ENCODE assay signal across 9 cellular contexts in the genomic region with DNA sequence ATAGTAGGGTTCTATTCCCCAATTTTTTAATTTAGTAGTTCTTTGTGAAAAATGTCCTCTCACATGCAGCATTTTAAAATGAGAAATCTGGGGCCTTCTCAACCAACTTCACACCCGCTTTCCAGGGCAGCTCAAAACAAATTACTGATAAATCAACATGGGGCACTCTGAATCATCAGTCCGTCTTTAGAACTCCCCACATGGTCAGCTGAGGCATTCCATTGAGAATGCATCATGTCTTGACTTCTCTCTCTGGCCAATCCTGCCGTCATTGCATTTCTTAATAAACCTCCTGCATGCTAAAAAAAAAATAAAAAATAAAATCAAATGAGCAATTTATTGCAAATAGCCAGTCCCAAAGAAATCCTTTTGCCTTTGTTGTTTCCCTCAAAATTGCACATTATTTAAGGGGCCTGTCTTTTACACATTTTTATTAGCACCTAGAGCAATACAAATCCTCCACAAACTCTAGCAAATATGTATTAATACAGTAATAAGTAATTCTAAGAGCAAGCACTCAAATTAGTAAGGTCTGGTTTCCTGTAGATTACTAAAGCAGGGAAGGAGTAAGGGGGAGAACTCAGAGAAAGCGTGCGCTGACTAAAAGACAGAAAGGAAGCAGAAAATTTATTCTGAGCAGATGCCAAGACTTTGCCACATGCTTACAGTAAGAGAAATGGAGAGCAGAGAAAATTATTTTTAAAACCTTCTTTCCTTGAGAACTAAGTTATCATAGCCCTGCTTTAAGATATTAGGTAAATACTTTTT.
DNase-seq lines count a peak whose midpoint lies in the region; ATAC-seq, FAIRE-seq and TF ChIP-seq lines count a peak whose summit lies in the region.
"Had no signal": no experiment of that assay in that cellular context is flagged by ENCODE, and none has a peak within 500 bp of the region (broad histone marks: within the 10 kb centered on the region; RNA-seq: fewer than 3 reads in every experiment).

No MANE protein-coding gene starts in this region.

- H3K4me3 ChIP-seq in heart right ventricle (no peak overlapping the region), neuronal stem cell (ENCODE audit: low read length in 2 of 2) (no peak overlapping the region)

- peak; percentile 44 for ATAC-seq in HG02840 (IDR thresholded peaks at IDR 0.05; ENCODE audit: low FRiP score, unreplicated experiment)
- peak; percentile 56 to 89 (median 72) for ATAC-seq in heart right ventricle

- no peak overlapping the region for H2AFZ ChIP-seq in neuronal stem cell (ENCODE audit: low read length)

- H3K9me3 Mint-ChIP-seq in activated CD4-positive, alpha-beta T cell treated with anti-CD3 and anti-CD28 coated beads, Interleukin-2, amount 10 ng/mL, durations not matched to agents 24 days and 14 days, result peaks cover 4% of the 10 kb centered on the region
- H3K9me3 Mint-ChIP-seq in T-helper 2 cell treated with Interferon-gamma antibody and Interleukin-4, amounts not matched to agents 5 μg/mL and 100 μg/mL, for 36 hours, result peaks cover 16% of the 10 kb centered on the region

- H3K4me2 ChIP-seq in neuronal stem cell (ENCODE audit: insufficient read depth, low read length, poor library complexity, severe bottlenecking), result no peak overlapping the region

- TF ChIP-seq CTCF in heart right ventricle (IDR thresholded peaks at IDR 0.05), result no peak

- no peak overlapping the region for H3K23ac ChIP-seq in neuronal stem cell (ENCODE audit: low read depth, low read length, poor library complexity)

- no peak for FAIRE-seq in urothelium cell line (lab: Jason Lieb, UNC)

- no peak overlapping the region for H2BK5ac ChIP-seq in neuronal stem cell (ENCODE audit: low read length)

- H3K9ac ChIP-seq in neuronal stem cell (ENCODE audit: low read depth, low read length, poor library complexity), result no peak overlapping the region

- H3K27ac Mint-ChIP-seq in activated CD4-positive, alpha-beta T cell treated with anti-CD3 and anti-CD28 coated beads, Interleukin-2, amount 10 ng/mL, durations not matched to agents 24 days and 14 days, result peak overlapping the region; percentile 69
- peak overlapping the region; percentile 70 for H3K27ac Mint-ChIP-seq in T-helper 2 cell treated with Interferon-gamma antibody and Interleukin-4, amounts not matched to agents 5 μg/mL and 100 μg/mL, for 36 hours
- H3K27ac Mint-ChIP-seq: B cell had no signal

- H3K4me1 ChIP-seq in heart right ventricle, result peaks cover 6 to 56% (median 42%) of the 10 kb centered on the region in 9 donors
- H3K4me1 ChIP-seq in neuronal stem cell (ENCODE audit: control insufficient read depth in 2 of 2, insufficient read depth in 1 of 2, low read depth in 1 of 2, low read length in 2 of 2), result peaks cover 0 to 3% of the 10 kb centered on the region in 2 donors

- H3K36me3 ChIP-seq in heart right ventricle (no peaks in the 10 kb centered on the region), neuronal stem cell (replicated peaks in 1 of 2; ENCODE audit: control insufficient read depth in 2 of 2, insufficient read depth in 2 of 2, low read length in 2 of 2) (no peaks in the 10 kb centered on the region)

- no peak overlapping the region for H4K8ac ChIP-seq in neuronal stem cell (ENCODE audit: low read depth, low read length)

- no peaks in the 10 kb centered on the region for H3K27me3 ChIP-seq in heart right ventricle
- H3K27me3 ChIP-seq in neuronal stem cell (ENCODE audit: control insufficient read depth in 3 of 3, insufficient read depth in 3 of 3, low read depth in 1 of 3, low read length in 3 of 3), result no peaks in the 10 kb centered on the region

- H3K79me1 ChIP-seq in neuronal stem cell (ENCODE audit: low read depth, low read length), result no peaks in the 10 kb centered on the region

- H2BK12ac ChIP-seq in neuronal stem cell (ENCODE audit: low read length), result no peak overlapping the region

- H3K4me3 Mint-ChIP-seq in activated CD4-positive, alpha-beta T cell treated with anti-CD3 and anti-CD28 coated beads, Interleukin-2, amount 10 ng/mL, durations not matched to agents 24 days and 14 days, result peak overlapping the region; percentile 23
- H3K4me3 Mint-ChIP-seq in T-helper 2 cell treated with Interferon-gamma antibody and Interleukin-4, amounts not matched to agents 5 μg/mL and 100 μg/mL, for 36 hours, result peak overlapping the region; percentile 28
- H3K4me3 Mint-ChIP-seq: B cell had no signal

- no peak overlapping the region for H2BK15ac ChIP-seq in neuronal stem cell (ENCODE audit: low read length)

- H2AK5ac ChIP-seq in neuronal stem cell (ENCODE audit: low read depth, low read length), result no peak overlapping the region

- no peaks in the 10 kb centered on the region for H3K9me3 ChIP-seq in heart right ventricle
- H3K9me3 ChIP-seq in neuronal stem cell (replicated peaks in 1 of 2; ENCODE audit: control insufficient read depth in 2 of 2, insufficient read depth in 1 of 2, low read depth in 1 of 2, low read length in 2 of 2), result no peaks in the 10 kb centered on the region

- H3K14ac ChIP-seq in neuronal stem cell (ENCODE audit: low read length), result no peak overlapping the region

- peak overlapping the region in 9 of 10 donors; percentile 21 to 84 (median 73) for H3K27ac ChIP-seq in heart right ventricle
- no peak overlapping the region for H3K27ac ChIP-seq in neuronal stem cell (replicated peaks; ENCODE audit: low read length)

- WGBS in heart right ventricle, 2 donors, result 35 to 44% methylated on average over 5 of the region's 5 CpGs
- no CpG with 5 or more reads among the region's 5 CpGs for WGBS in neuronal stem cell (ENCODE audit: extremely low coverage in 2 of 2, insufficient read length in 2 of 2, insufficient replicate concordance in 1 of 2), 2 donors

- H3K18ac ChIP-seq in neuronal stem cell (ENCODE audit: low read length), result no peak overlapping the region

- no peak overlapping the region for H3K4ac ChIP-seq in neuronal stem cell (ENCODE audit: low read length)

- H4K91ac ChIP-seq in neuronal stem cell (ENCODE audit: low read depth, low read length, poor library complexity), result no peak overlapping the region

- intact Hi-C loops in activated CD4-positive, alpha-beta T cell treated with anti-CD3 and anti-CD28 coated beads, Interleukin-2, amount 10 ng/mL, durations not matched to agents 24 days and 14 days (cut with micrococcal nuclease), result loop anchor here (1.0 to 2.0 kb wide), 2 partner anchors 18 to 100 kb away; no protein-coding TSS in a partner anchor
- intact Hi-C loops in heart right ventricle (cut with DNase I), result no loop called here

- no peak overlapping the region for H2BK120ac ChIP-seq in neuronal stem cell (ENCODE audit: low read depth, low read length)

- peaks cover 44% of the 10 kb centered on the region for H3K4me1 Mint-ChIP-seq in activated CD4-positive, alpha-beta T cell treated with anti-CD3 and anti-CD28 coated beads, Interleukin-2, amount 10 ng/mL, durations not matched to agents 24 days and 14 days
- peaks cover 69% of the 10 kb centered on the region for H3K4me1 Mint-ChIP-seq in T-helper 2 cell treated with Interferon-gamma antibody and Interleukin-4, amounts not matched to agents 5 μg/mL and 100 μg/mL, for 36 hours (ENCODE audit: low read depth)

- H3K36me3 Mint-ChIP-seq in activated CD4-positive, alpha-beta T cell treated with anti-CD3 and anti-CD28 coated beads, Interleukin-2, amount 10 ng/mL, durations not matched to agents 24 days and 14 days (ENCODE audit: low read depth), result peaks cover 16% of the 10 kb centered on the region
- peaks cover 24% of the 10 kb centered on the region for H3K36me3 Mint-ChIP-seq in T-helper 2 cell treated with Interferon-gamma antibody and Interleukin-4, amounts not matched to agents 5 μg/mL and 100 μg/mL, for 36 hours (ENCODE audit: low read depth)

- H3K27me3 Mint-ChIP-seq in activated CD4-positive, alpha-beta T cell treated with anti-CD3 and anti-CD28 coated beads, Interleukin-2, amount 10 ng/mL, durations not matched to agents 24 days and 14 days, result no peaks in the 10 kb centered on the region
- H3K27me3 Mint-ChIP-seq in T-helper 2 cell treated with Interferon-gamma antibody and Interleukin-4, amounts not matched to agents 5 μg/mL and 100 μg/mL, for 36 hours (ENCODE audit: low read depth), result no peaks in the 10 kb centered on the region
- H3K27me3 Mint-ChIP-seq: B cell had no signal

- DNase-seq in activated CD4-positive, alpha-beta T cell treated with anti-CD3 and anti-CD28 coated beads, Interleukin-2, amount 10 ng/mL, durations not matched to agents 24 days and 14 days, result no peak
- no peak for DNase-seq in activated CD4-positive, alpha-beta T cell treated with anti-CD3 and anti-CD28 coated beads, Interleukin-2, amount 50 U/mL, for 1 hour
- DNase-seq in T-helper 2 cell treated with Interferon-gamma antibody and Interleukin-4, amounts not matched to agents 5 μg/mL and 100 μg/mL, for 36 hours (ENCODE audit: low spot score), result no peak
- DNase-seq in heart right ventricle, result peak in 1 of 2 donors; percentile 50
- DNase-seq in urothelium cell line (ENCODE audit: low spot score), result peak; percentile 73
- DNase-seq in neuronal stem cell (ENCODE audit: low spot score), result no peak
- DNase-seq in NCI-H2227 (lab: John Stamatoyannopoulos, UW; ENCODE audit: unreplicated experiment), result no peak
